In the genomic region with DNA sequence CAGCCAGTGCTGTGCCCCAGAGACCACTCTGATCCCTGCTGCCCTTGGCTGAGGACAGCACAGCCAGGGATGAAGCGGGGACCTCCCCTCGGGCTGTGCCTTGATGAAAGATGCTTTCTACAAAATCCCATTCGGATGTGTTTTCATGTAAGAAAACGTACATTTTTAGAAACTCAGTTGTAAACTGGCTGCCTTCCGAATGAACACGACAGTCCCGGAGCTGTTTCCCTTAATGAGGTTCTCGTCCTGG, we compare ENCODE assay signal across 8 cellular contexts.
DNase-seq lines count a peak whose midpoint lies in the region; ATAC-seq and TF ChIP-seq lines count a peak whose summit lies in the region.
"Had no signal": no experiment of that assay in that cellular context is flagged by ENCODE, and none has a peak within 500 bp of the region (broad histone marks: within the 10 kb centered on the region; RNA-seq: fewer than 3 reads in every experiment).

No MANE protein-coding gene starts in this region.

- intact Hi-C loops in right lobe of liver (cut with DNase I): no loop called here

- H3K36me3 ChIP-seq in right lobe of liver (no peaks in the 10 kb centered on the region), suprapubic skin (no peaks in the 10 kb centered on the region)

- WGBS in right lobe of liver (ENCODE audit: insufficient coverage, low coverage, low lambda C conversion rate, missing lambda C conversion rate): 60% methylated on average over 2 of the region's 8 CpGs
- 46% methylated on average over 8 of the region's 8 CpGs for WGBS in suprapubic skin

- H3K27ac ChIP-seq in angular gyrus (ENCODE audit: low read depth, low read length) (peak overlapping the region; percentile 64), right lobe of liver (peak overlapping the region; percentile 8 to 95 (median 95)), suprapubic skin (peak overlapping the region; percentile 97)

- peak overlapping the region; percentile 93 for H3K4me3 ChIP-seq in HFF-Myc (replicated peaks; ENCODE audit: low read depth, low read length)
- no peak overlapping the region for H3K4me3 ChIP-seq in right lobe of liver
- H3K4me3 ChIP-seq in suprapubic skin: peak overlapping the region; percentile 61

- DNase-seq in HFF-Myc (ENCODE audit: extremely low read depth, low read depth) (no peak), right lobe of liver (no peak), suprapubic skin (ENCODE audit: low spot score in 2 of 2) (no peak)
- DNase-seq: NCI-H2029 treated with DMSO at 0.1 percent for 48 hours had no signal

- TF ChIP-seq EP300 in suprapubic skin (IDR thresholded peaks at IDR 0.05): no peak

- H3K9me3 ChIP-seq in right lobe of liver (no peaks in the 10 kb centered on the region), suprapubic skin (no peaks in the 10 kb centered on the region)

- TF ChIP-seq CTCF in HFF-Myc (IDR thresholded peaks at IDR 0.05; ENCODE audit: low read depth, low read length, missing control alignments) (no peak), right lobe of liver (IDR thresholded peaks at IDR 0.05) (no peak), suprapubic skin (IDR thresholded peaks at IDR 0.05) (no peak)

- no peak for ATAC-seq in right lobe of liver
- ATAC-seq in GM21576 (IDR thresholded peaks at IDR 0.05; ENCODE audit: unreplicated experiment): no peak
- ATAC-seq in GM19324 (IDR thresholded peaks at IDR 0.05; ENCODE audit: low FRiP score, unreplicated experiment): no peak
- no peak for ATAC-seq in HG02623 (IDR thresholded peaks at IDR 0.05; ENCODE audit: unreplicated experiment)

- H3K27me3 ChIP-seq in right lobe of liver (no peaks in the 10 kb centered on the region), suprapubic skin (no peaks in the 10 kb centered on the region)

- TF ChIP-seq POLR2A in right lobe of liver (IDR thresholded peaks at IDR 0.05): no peak
- TF ChIP-seq POLR2A in suprapubic skin (IDR thresholded peaks at IDR 0.05): no peak

- H3K4me1 ChIP-seq in right lobe of liver (peaks cover 0 to 38% (median 21%) of the 10 kb centered on the region in 4 donors), suprapubic skin (peaks cover 90% of the 10 kb centered on the region)

Comparison
In these comparisons a context has a peak if more than half of its experiments do, and no peak if none do; other contexts are left out.
1. H3K4me3 ChIP-seq: peak in HFF-Myc (single experiment) and suprapubic skin (single experiment); none in right lobe of liver (0 of 3).
2. Peak in every context shown above with its lines, with median percentiles within 50 percentile points of each other: H3K27ac ChIP-seq.